22 cellular contexts compared by ENCODE assay signal in the genomic region with DNA sequence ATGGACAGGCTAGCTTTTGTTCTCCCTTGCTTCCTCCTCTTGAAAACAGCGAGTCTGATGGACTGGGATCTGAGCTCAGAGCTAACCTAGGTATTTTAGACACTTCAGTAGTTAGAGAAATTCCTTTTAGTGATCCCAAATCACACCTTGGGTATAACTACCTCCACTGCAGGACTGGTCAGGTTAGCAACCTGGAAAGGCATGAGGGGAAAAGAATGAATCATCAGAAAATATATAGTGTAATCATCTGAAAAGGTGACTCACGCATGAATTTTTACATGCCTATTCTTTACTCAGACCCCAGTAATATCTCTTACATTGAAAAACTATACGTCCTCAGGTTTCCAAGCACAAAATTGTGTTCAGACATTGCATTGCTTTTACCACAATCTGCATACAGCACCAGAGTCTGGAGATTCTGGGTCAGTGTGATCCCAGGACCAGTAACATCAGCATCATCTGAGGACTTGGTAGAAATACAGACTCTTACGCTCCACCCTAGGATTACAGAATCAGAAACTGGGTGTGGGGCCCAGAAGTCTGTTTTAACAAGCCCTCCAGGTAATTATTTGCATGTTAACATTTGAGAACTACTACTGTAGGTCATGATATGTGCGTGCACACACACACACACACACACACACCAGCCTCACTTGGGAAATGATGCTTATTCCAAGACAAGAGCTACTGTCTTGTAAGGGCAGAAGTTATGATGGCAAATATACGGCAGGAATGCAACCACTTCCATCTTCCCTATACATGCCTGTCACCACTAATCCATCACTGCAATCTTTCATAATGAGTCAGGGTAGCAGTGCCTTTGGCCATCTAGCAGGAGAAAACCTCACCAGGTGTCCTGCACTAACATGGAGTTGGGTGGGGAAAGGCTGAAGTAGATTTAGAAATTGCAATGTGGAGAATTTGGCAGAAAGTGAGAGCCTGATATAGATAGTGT.
A peak's percentile ranks its signal among the peaks of the same experiment; 100 is the strongest.
DNase-seq lines count a peak whose midpoint lies in the region; ATAC-seq, FAIRE-seq and TF ChIP-seq lines count a peak whose summit lies in the region.
"Had no signal": no experiment of that assay in that cellular context is flagged by ENCODE, and none has a peak within 500 bp of the region (broad histone marks: within the 10 kb centered on the region; RNA-seq: fewer than 3 reads in every experiment).

No MANE protein-coding gene starts in this region.

- peak overlapping the region; percentile 87 for H3K27ac ChIP-seq in smooth muscle cell (ENCODE audit: low read depth)
- no peak overlapping the region for H3K27ac ChIP-seq in kidney (ENCODE audit: low read depth in 2 of 2, low read length in 2 of 2)
- H3K27ac ChIP-seq: left ventricle myocardium inferior, transverse colon had no signal

- TF ChIP-seq CTCF in smooth muscle cell (IDR thresholded peaks at IDR 0.05; ENCODE audit: borderline replicate concordance, insufficient read depth, poor library complexity, severe bottlenecking), result no peak
- TF ChIP-seq CTCF in kidney (IDR thresholded peaks at IDR 0.05; ENCODE audit: borderline replicate concordance, extremely low read depth, insufficient read depth), result no peak

- intact Hi-C loops in activated T-helper 2 cell treated with anti-CD3 and anti-CD28 coated beads, Interferon-gamma antibody, Interleukin-2, Interleukin-4, amounts not matched to agents 10 μg/mL and 5 μg/mL and 100 μg/mL, durations not matched to agents 14 hours and 24 hours and 36 hours (cut with micrococcal nuclease), result no loop called here
- intact Hi-C loops in kidney (cut with DNase I), result no loop called here

- no peak overlapping the region for H2AFZ ChIP-seq in smooth muscle cell (ENCODE audit: low read depth)

- no peaks in the 10 kb centered on the region for H4K20me1 ChIP-seq in smooth muscle cell (ENCODE audit: low read depth)

- no peaks in the 10 kb centered on the region for H3K27me3 Mint-ChIP-seq in activated T-helper 2 cell treated with anti-CD3 and anti-CD28 coated beads, Interferon-gamma antibody, Interleukin-2, Interleukin-4, amounts not matched to agents 10 μg/mL and 5 μg/mL and 100 μg/mL, durations not matched to agents 14 hours and 24 hours and 36 hours (ENCODE audit: low read depth)
- H3K27me3 Mint-ChIP-seq: activated naive CD8-positive, alpha-beta T cell; CD4-positive, alpha-beta memory T cell had no signal

- H3K9ac ChIP-seq in smooth muscle cell (ENCODE audit: low read depth), result peak overlapping the region; percentile 33
- H3K9ac ChIP-seq in kidney (ENCODE audit: low read length in 2 of 2), result no peak overlapping the region

- H3K27me3 ChIP-seq in smooth muscle cell (ENCODE audit: low read depth), result no peaks in the 10 kb centered on the region
- H3K27me3 ChIP-seq: transverse colon had no signal

- peak; percentile 89 for ATAC-seq in esophagus mucosa
- no peak for ATAC-seq in HG02870 (IDR thresholded peaks at IDR 0.05; ENCODE audit: unreplicated experiment)
- ATAC-seq: natural killer cell had no signal

- H3K4me1 ChIP-seq in smooth muscle cell (ENCODE audit: low read depth) (no peaks in the 10 kb centered on the region), kidney (ENCODE audit: control insufficient read depth in 1 of 2, insufficient read depth in 1 of 2, low read depth in 1 of 2, low read length in 2 of 2) (no peaks in the 10 kb centered on the region)
- H3K4me1 ChIP-seq: transverse colon had no signal

- H3K36me3 ChIP-seq in smooth muscle cell (ENCODE audit: low read depth) (no peaks in the 10 kb centered on the region), kidney (ENCODE audit: control insufficient read depth in 1 of 2, insufficient read depth in 2 of 2, low read length in 2 of 2) (no peaks in the 10 kb centered on the region)
- H3K36me3 ChIP-seq: left ventricle myocardium inferior, transverse colon had no signal

- 73% methylated on average over 6 of the region's 6 CpGs for WGBS in smooth muscle cell (ENCODE audit: low lambda C conversion rate)

- H3K9me3 ChIP-seq in smooth muscle cell (replicated peaks; ENCODE audit: low read depth) (no peaks in the 10 kb centered on the region), kidney (ENCODE audit: control insufficient read depth in 1 of 2, low read length in 2 of 2) (no peaks in the 10 kb centered on the region)
- H3K9me3 ChIP-seq: left ventricle myocardium inferior, transverse colon had no signal

- H3K4me3 Mint-ChIP-seq in activated T-helper 2 cell treated with anti-CD3 and anti-CD28 coated beads, Interferon-gamma antibody, Interleukin-2, Interleukin-4, amounts not matched to agents 10 μg/mL and 5 μg/mL and 100 μg/mL, durations not matched to agents 14 hours and 24 hours and 36 hours (ENCODE audit: low read depth), result no peak overlapping the region
- H3K4me3 Mint-ChIP-seq: activated naive CD8-positive, alpha-beta T cell; CD4-positive, alpha-beta memory T cell; natural killer cell had no signal

- H3K4me2 ChIP-seq in smooth muscle cell, result peak overlapping the region; percentile 36

- no peak overlapping the region for H3K4me3 ChIP-seq in smooth muscle cell
- H3K4me3 ChIP-seq in kidney (ENCODE audit: low read length in 2 of 2), result no peak overlapping the region
- H3K4me3 ChIP-seq: left ventricle myocardium inferior, transverse colon had no signal

- no peaks in the 10 kb centered on the region for H3K36me3 Mint-ChIP-seq in activated T-helper 2 cell treated with anti-CD3 and anti-CD28 coated beads, Interferon-gamma antibody, Interleukin-2, Interleukin-4, amounts not matched to agents 10 μg/mL and 5 μg/mL and 100 μg/mL, durations not matched to agents 14 hours and 24 hours and 36 hours (ENCODE audit: low read depth)
- H3K36me3 Mint-ChIP-seq: activated naive CD8-positive, alpha-beta T cell; CD4-positive, alpha-beta memory T cell; natural killer cell had no signal

- H3K9me3 Mint-ChIP-seq in activated T-helper 2 cell treated with anti-CD3 and anti-CD28 coated beads, Interferon-gamma antibody, Interleukin-2, Interleukin-4, amounts not matched to agents 10 μg/mL and 5 μg/mL and 100 μg/mL, durations not matched to agents 14 hours and 24 hours and 36 hours, result no peaks in the 10 kb centered on the region
- H3K9me3 Mint-ChIP-seq: CD4-positive, alpha-beta memory T cell; natural killer cell had no signal

- DNase-seq in HPDE6-E6E7 (ENCODE audit: extremely low spot score) (peak; percentile 81), RCC 7860 (ENCODE audit: low spot score) (peak; percentile 54), smooth muscle cell (lab: John Stamatoyannopoulos, UW; ENCODE audit: unreplicated experiment) (no peak), kidney (no peak), CD1c-positive myeloid dendritic cell (ENCODE audit: extremely low spot score) (no peak)
- no peak for DNase-seq in activated T-helper 2 cell treated with anti-CD3 and anti-CD28 coated beads, Interferon-gamma antibody, Interleukin-2, Interleukin-4, amounts not matched to agents 10 μg/mL and 5 μg/mL and 100 μg/mL, durations not matched to agents 14 hours and 24 hours and 36 hours (ENCODE audit: low spot score)
- DNase-seq: activated CD4-positive, alpha-beta T cell treated with anti-CD3 and anti-CD28 coated beads for 4 hours; CD4-positive, alpha-beta memory T cell; cerebellar nuclear complex; erythroblast; Karpas-422; left ventricle myocardium inferior; natural killer cell; NCI-H187; NCI-H69; Right ventricle myocardium superior; stimulated activated CD8-positive, alpha-beta memory T cell treated with anti-CD3 and anti-CD28 coated beads, Interleukin-4, amount 100 ng/mL, for 48 hours; transverse colon had no signal

- H3F3A ChIP-seq in smooth muscle cell (ENCODE audit: low read depth), result no peaks in the 10 kb centered on the region

- H3K4me1 Mint-ChIP-seq in activated T-helper 2 cell treated with anti-CD3 and anti-CD28 coated beads, Interferon-gamma antibody, Interleukin-2, Interleukin-4, amounts not matched to agents 10 μg/mL and 5 μg/mL and 100 μg/mL, durations not matched to agents 14 hours and 24 hours and 36 hours (ENCODE audit: low read depth), result peaks cover 7% of the 10 kb centered on the region
- H3K4me1 Mint-ChIP-seq: natural killer cell had no signal

- H3K27ac Mint-ChIP-seq in activated T-helper 2 cell treated with anti-CD3 and anti-CD28 coated beads, Interferon-gamma antibody, Interleukin-2, Interleukin-4, amounts not matched to agents 10 μg/mL and 5 μg/mL and 100 μg/mL, durations not matched to agents 14 hours and 24 hours and 36 hours, result no peak overlapping the region
- H3K27ac Mint-ChIP-seq: activated naive CD8-positive, alpha-beta T cell; CD4-positive, alpha-beta memory T cell; natural killer cell had no signal

- FAIRE-seq in RCC 7860 (lab: Jason Lieb, UNC), result no peak
- FAIRE-seq in kidney (lab: Jason Lieb, UNC), result no peak
- FAIRE-seq: GM19239 had no signal

- H3K79me2 ChIP-seq in smooth muscle cell (ENCODE audit: low read depth), result no peaks in the 10 kb centered on the region

Comparison
In these comparisons a context has a peak if more than half of its experiments do, and no peak if none do; other contexts are left out.
1. DNase-seq: peak in HPDE6-E6E7 (single experiment) and RCC 7860 (single experiment); none in smooth muscle cell (single experiment), activated T-helper 2 cell treated with anti-CD3 and anti-CD28 coated beads, Interferon-gamma antibody, Interleukin-2, Interleukin-4, amounts not matched to agents 10 μg/mL and 5 μg/mL and 100 μg/mL, durations not matched to agents 14 hours and 24 hours and 36 hours (single experiment), kidney (single experiment) and CD1c-positive myeloid dendritic cell (single experiment).